In the genomic region with DNA sequence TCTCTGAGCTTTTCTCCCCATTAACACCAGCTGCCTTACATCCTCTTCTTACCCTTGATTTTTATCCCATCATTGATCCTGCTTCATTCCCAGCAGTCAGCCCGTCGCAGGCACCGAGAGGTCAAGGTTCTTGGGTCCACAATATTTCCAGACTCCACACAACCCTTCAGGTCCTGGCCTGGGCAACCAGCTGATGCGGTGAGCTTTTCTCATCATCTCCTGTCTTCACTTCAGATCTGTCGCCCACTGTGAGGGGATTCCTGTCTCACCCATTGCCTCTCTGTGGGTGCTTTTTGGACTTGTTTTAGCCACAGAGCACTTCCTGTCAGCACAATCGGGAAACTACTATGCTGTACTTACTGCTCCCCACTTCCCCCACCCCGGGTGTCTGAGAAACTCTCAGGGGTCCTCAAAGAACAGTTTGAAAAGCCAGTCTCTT, we compare ENCODE assay signal across 12 cellular contexts. TPM values are rescaled to one million over a fixed set of nuclear protein-coding genes. Genes with fewer than 3 reads are reported as not detected.
DNase-seq lines count a peak whose midpoint lies in the region; ATAC-seq and TF ChIP-seq lines count a peak whose summit lies in the region.
"Had no signal": no experiment of that assay in that cellular context is flagged by ENCODE, and none has a peak within 500 bp of the region (broad histone marks: within the 10 kb centered on the region; RNA-seq: fewer than 3 reads in every experiment).

No MANE protein-coding gene starts in this region.

- intact Hi-C loops in dendritic cell treated with granulocyte-macrophage colony-stimulating factor and Interleukin-4, amounts not matched to agents 40 ng/mL and 50 ng/mL, for 4 days (cut with micrococcal nuclease): no loop called here

- peaks cover 5% of the 10 kb centered on the region for H3K4me1 ChIP-seq in DND-41 (ENCODE audit: insufficient read depth, low read length)
- H3K4me1 ChIP-seq in Karpas-422 (ENCODE audit: low read length): peaks cover 10% of the 10 kb centered on the region
- H3K4me1 ChIP-seq: ascending aorta, thyroid gland had no signal

- no peaks in the 10 kb centered on the region for H3K9me2 ChIP-seq in Karpas-422 (replicated peaks; ENCODE audit: insufficient read depth, low read length)

- H3K79me2 ChIP-seq in DND-41 (ENCODE audit: insufficient read depth, low read length): no peaks in the 10 kb centered on the region
- H3K79me2 ChIP-seq in Karpas-422 (ENCODE audit: low read length): no peaks in the 10 kb centered on the region

- TF ChIP-seq POLR2A in erythroblast (IDR thresholded peaks at IDR 0.05; ENCODE audit: low read length): no peak

- ATAC-seq in DND-41 (ENCODE audit: insufficient read depth, low read depth): peak; percentile 73

- peaks cover 22% of the 10 kb centered on the region for H3K27me3 Mint-ChIP-seq in dendritic cell treated with granulocyte-macrophage colony-stimulating factor and Interleukin-4, amounts not matched to agents 40 ng/mL and 50 ng/mL, for 4 days

- H3K4me2 ChIP-seq in DND-41 (ENCODE audit: insufficient read depth, low read length) (no peak overlapping the region), Karpas-422 (ENCODE audit: low read depth, low read length, poor library complexity, severe bottlenecking) (peak overlapping the region; percentile 51)

- no peak overlapping the region for H3K9ac ChIP-seq in DND-41 (ENCODE audit: low read depth, low read length)
- H3K9ac ChIP-seq in Karpas-422 (ENCODE audit: low read length): peak overlapping the region; percentile 41

- 0 out of 2 replicates have a peak overlapping the region, but pooled peaks have one; percentile 18 for H3K27ac ChIP-seq in DND-41 (ENCODE audit: low read length)
- H3K27ac ChIP-seq in Karpas-422 (ENCODE audit: low read length): no peak overlapping the region
- H3K27ac ChIP-seq: ascending aorta, thyroid gland had no signal

- H3K36me3 ChIP-seq in DND-41 (ENCODE audit: insufficient read depth, low read length): no peaks in the 10 kb centered on the region
- no peaks in the 10 kb centered on the region for H3K36me3 ChIP-seq in Karpas-422 (ENCODE audit: insufficient read depth, low read length)
- H3K36me3 ChIP-seq: ascending aorta, thyroid gland had no signal

- no peaks in the 10 kb centered on the region for H3K27me3 ChIP-seq in DND-41 (ENCODE audit: insufficient read depth, low read length, poor library complexity)
- H3K27me3 ChIP-seq in Karpas-422 (ENCODE audit: low read length): no peaks in the 10 kb centered on the region
- H3K27me3 ChIP-seq: ascending aorta, thyroid gland had no signal

- H4K20me1 ChIP-seq in DND-41 (ENCODE audit: insufficient read depth, low read length) (no peaks in the 10 kb centered on the region), Karpas-422 (ENCODE audit: insufficient read depth, low read depth, low read length) (no peaks in the 10 kb centered on the region)

- H2AFZ ChIP-seq in DND-41 (ENCODE audit: low read depth, low read length) (no peak overlapping the region), Karpas-422 (ENCODE audit: low read length) (peak overlapping the region; percentile 86; the same call in 1 of the 2 replicates)

- H3K36me3 Mint-ChIP-seq in dendritic cell treated with granulocyte-macrophage colony-stimulating factor and Interleukin-4, amounts not matched to agents 40 ng/mL and 50 ng/mL, for 4 days (ENCODE audit: low read depth): peaks cover 69% of the 10 kb centered on the region

- no peak for TF ChIP-seq CTCF in DND-41 (IDR thresholded peaks at IDR 0.05; ENCODE audit: borderline replicate concordance, extremely low read depth, low read length, poor library complexity, severe bottlenecking)

- no peaks in the 10 kb centered on the region for H3K9me3 ChIP-seq in DND-41 (ENCODE audit: insufficient read depth, low read length, severe bottlenecking)
- H3K9me3 ChIP-seq in Karpas-422 (ENCODE audit: low read length): no peaks in the 10 kb centered on the region
- H3K9me3 ChIP-seq: ascending aorta, thyroid gland had no signal

- H3K27ac Mint-ChIP-seq in dendritic cell treated with granulocyte-macrophage colony-stimulating factor and Interleukin-4, amounts not matched to agents 40 ng/mL and 50 ng/mL, for 4 days: peak overlapping the region; percentile 1

- H3K9me3 Mint-ChIP-seq in dendritic cell treated with granulocyte-macrophage colony-stimulating factor and Interleukin-4, amounts not matched to agents 40 ng/mL and 50 ng/mL, for 4 days: no peaks in the 10 kb centered on the region

- DNase-seq in DND-41: peak; percentile 45
- peak; percentile 38 for DNase-seq in GM19240 (ENCODE audit: insufficient read length, low spot score)
- DNase-seq in Karpas-422: no peak
- DNase-seq in erythroblast (lab: John Stamatoyannopoulos, UW): no peak
- no peak for DNase-seq in NCI-H82 treated with DMSO at 0.1 percent for 48 hours (lab: John Stamatoyannopoulos, UW; ENCODE audit: unreplicated experiment)
- no peak for DNase-seq in middle frontal gyrus (ENCODE audit: extremely low spot score, low spot score)
- no peak for DNase-seq in NCI-H774 (lab: John Stamatoyannopoulos, UW)
- DNase-seq: NCI-H510A, thyroid gland had no signal

- H3K4me3 ChIP-seq in DND-41 (ENCODE audit: low read depth in 1 of 2, low read length in 2 of 2) (no peak overlapping the region), Karpas-422 (ENCODE audit: low read length) (peak overlapping the region; percentile 19; the same call in 1 of the 2 replicates)
- H3K4me3 ChIP-seq: ascending aorta, thyroid gland had no signal

- H3K4me3 Mint-ChIP-seq in dendritic cell treated with granulocyte-macrophage colony-stimulating factor and Interleukin-4, amounts not matched to agents 40 ng/mL and 50 ng/mL, for 4 days: no peak overlapping the region

- H3K4me1 Mint-ChIP-seq in dendritic cell treated with granulocyte-macrophage colony-stimulating factor and Interleukin-4, amounts not matched to agents 40 ng/mL and 50 ng/mL, for 4 days (ENCODE audit: low read depth): peaks cover 14% of the 10 kb centered on the region

RNA-seq across cellular contexts. Expression of a gene that starts 8.4 kb away (rescaled TPM):
- 1.6 and 2.7 TPM in 2 replicates for total RNA-seq in Karpas-422 (2014; rRNA removed; shearing (Covaris generic); ENCODE audit: low replicate concordance)
- total RNA-seq: lung microvascular endothelial cell had no signal

RNA-seq across cellular contexts. Expression of a gene that starts 33.6 kb away (rescaled TPM):
- total RNA-seq in Karpas-422 (2014; rRNA removed; shearing (Covaris generic); ENCODE audit: low replicate concordance): 8.1 and 22.1 TPM in 2 replicates
- total RNA-seq: ascending aorta had no signal

RNA-seq across cellular contexts. Expression of a gene that starts 34.2 kb away (rescaled TPM):
- 1.9 and 5.3 TPM in 2 replicates for total RNA-seq in Karpas-422 (2014; rRNA removed; shearing (Covaris generic); ENCODE audit: low replicate concordance)
- total RNA-seq: ascending aorta had no signal

RNA-seq across cellular contexts. Expression of a gene that starts 42.9 kb away (rescaled TPM):
- total RNA-seq in Karpas-422 (2014; rRNA removed; shearing (Covaris generic); ENCODE audit: low replicate concordance): 0.11 TPM in 1 of 2 replicates, not detected in the other

RNA-seq across cellular contexts. Expression of a gene that starts 52.8 kb away (rescaled TPM):
- total RNA-seq in Karpas-422 (2014; rRNA removed; shearing (Covaris generic); ENCODE audit: low replicate concordance): 15.8 and 23.3 TPM in 2 replicates

Comparison
In these comparisons a context has a peak if more than half of its experiments do, and no peak if none do; other contexts are left out.
1. DNase-seq: peak in DND-41 (single experiment) and GM19240 (single experiment); none in Karpas-422 (single experiment), erythroblast (0 of 2), NCI-H82 treated with DMSO at 0.1 percent for 48 hours (single experiment), middle frontal gyrus (single experiment) and NCI-H774 (single experiment).